In genomic region chr2:127080941-127081769, GRCh38 we compare ENCODE assay signal across 8 cellular contexts. TPM values are rescaled to one million over a fixed set of nuclear protein-coding genes. Genes with fewer than 3 reads are reported as not detected.
A peak's percentile ranks its signal among the peaks of the same experiment; 100 is the strongest.
DNase-seq lines count a peak whose midpoint lies in the region; ATAC-seq and TF ChIP-seq lines count a peak whose summit lies in the region.

No MANE protein-coding gene starts in this region.

- no peak overlapping the region for H3K4me2 ChIP-seq in neural progenitor cell

- peak in 3 of 5 experiments; percentile 40 to 77 (median 53) for DNase-seq in T-helper 2 cell
- DNase-seq in breast epithelium (ENCODE audit: low spot score in 2 of 2), result no peak
- peak; percentile 88 for DNase-seq in renal cortical epithelial cell (ENCODE audit: low read depth)
- no peak for DNase-seq in neural progenitor cell (ENCODE audit: low spot score)
- no peak for DNase-seq in NCI-H1048 (lab: John Stamatoyannopoulos, UW)
- no peak for DNase-seq in NCI-H748 (lab: John Stamatoyannopoulos, UW; ENCODE audit: unreplicated experiment)

- H3K36me3 Mint-ChIP-seq in neural progenitor cell, result peaks cover 10% of the 10 kb centered on the region

- H3K4me1 Mint-ChIP-seq in neural progenitor cell, result peaks cover 46% of the 10 kb centered on the region

- TF ChIP-seq CTCF in breast epithelium (IDR thresholded peaks at IDR 0.05), result no peak
- no peak for TF ChIP-seq CTCF in neural progenitor cell (IDR thresholded peaks at IDR 0.05)

- H3K9ac ChIP-seq in neural progenitor cell, result no peak overlapping the region

- H3K27ac Mint-ChIP-seq in neural progenitor cell, result no peak overlapping the region

- no peak overlapping the region for H3K4me3 Mint-ChIP-seq in neural progenitor cell

- H3K9me3 ChIP-seq in breast epithelium, result no peaks in the 10 kb centered on the region
- no peaks in the 10 kb centered on the region for H3K9me3 ChIP-seq in neural progenitor cell (ENCODE audit: low read depth)

- no peaks in the 10 kb centered on the region for H3K27me3 ChIP-seq in breast epithelium
- H3K27me3 ChIP-seq in neural progenitor cell, result no peaks in the 10 kb centered on the region

- peak overlapping the region; percentile 60 to 88 for H3K27ac ChIP-seq in breast epithelium
- no peak overlapping the region for H3K27ac ChIP-seq in neural progenitor cell

- intact Hi-C loops in breast epithelium (cut with DNase I; ENCODE audit: low total_unique reads), result no loop called here

- no peaks in the 10 kb centered on the region for H3F3A ChIP-seq in neural progenitor cell (ENCODE audit: low read depth)

- peaks cover 9% of the 10 kb centered on the region for H3K9me3 Mint-ChIP-seq in neural progenitor cell

- no peak for TF ChIP-seq POLR2A in breast epithelium (IDR thresholded peaks at IDR 0.05)

- ATAC-seq in GM18508 (IDR thresholded peaks at IDR 0.05; ENCODE audit: insufficient read depth, unreplicated experiment) (peak; percentile 27), HG02840 (IDR thresholded peaks at IDR 0.05; ENCODE audit: low FRiP score, unreplicated experiment) (peak; percentile 48)

- no peak overlapping the region for H2AFZ ChIP-seq in neural progenitor cell (replicated peaks)

- peak overlapping the region in 2 of 3 donors; percentile 13 to 49 for H3K4me3 ChIP-seq in breast epithelium
- H3K4me3 ChIP-seq in neural progenitor cell, result no peak overlapping the region

- H3K79me2 ChIP-seq in neural progenitor cell (ENCODE audit: low read depth), result peaks cover 11% of the 10 kb centered on the region

- no peaks in the 10 kb centered on the region for H4K20me1 ChIP-seq in neural progenitor cell (ENCODE audit: low read depth)

- H3K4me1 ChIP-seq in breast epithelium (peaks cover 16 to 24% of the 10 kb centered on the region in 2 donors), neural progenitor cell (peaks cover 34% of the 10 kb centered on the region)

- no peaks in the 10 kb centered on the region for H3K36me3 ChIP-seq in breast epithelium
- no peaks in the 10 kb centered on the region for H3K36me3 ChIP-seq in neural progenitor cell

- peaks cover 7% of the 10 kb centered on the region for H3K27me3 Mint-ChIP-seq in neural progenitor cell (ENCODE audit: insufficient read depth, low read depth)

RNA-seq across cellular contexts. Expression of gene BIN1, which starts 25.8 kb away (rescaled TPM):
- total RNA-seq in breast epithelium (10 to 100 TPM; 30.1 to 74.4 (median 59.3) TPM), renal cortical epithelial cell (88.0 and 201 TPM in 2 replicates), neural progenitor cell (ENCODE audit: low replicate concordance) (26.9 and 55.9 TPM in 2 replicates)

Comparison
In these comparisons a context has a peak if more than half of its experiments do, and no peak if none do; other contexts are left out.
1. DNase-seq: peak in T-helper 2 cell (3 of 5) and renal cortical epithelial cell (single experiment); none in breast epithelium (0 of 2), neural progenitor cell (single experiment), NCI-H1048 (single experiment) and NCI-H748 (single experiment).